In genomic region chrX:71095033-71095432, GRCh38 we compare ENCODE assay signal across 8 cellular contexts. TPM values are rescaled to one million over a fixed set of nuclear protein-coding genes. Genes with fewer than 3 reads are reported as not detected.
A peak's percentile ranks its signal among the peaks of the same experiment; 100 is the strongest.
DNase-seq lines count a peak whose midpoint lies in the region; ATAC-seq and TF ChIP-seq lines count a peak whose summit lies in the region.

No MANE protein-coding gene starts in this region.

- DNase-seq in CD4-positive, CD25-positive, alpha-beta regulatory T cell, result no peak
- DNase-seq in coronary artery (ENCODE audit: low spot score) (no peak), COLO829 (ENCODE audit: low spot score) (no peak), ecto neural progenitor cell (ENCODE audit: low spot score) (no peak), RKO (ENCODE audit: low spot score) (no peak)

- peaks cover 7 to 48% (median 20%) of the 10 kb centered on the region in 4 donors for H3K4me1 Mint-ChIP-seq in CD4-positive, CD25-positive, alpha-beta regulatory T cell

- TF ChIP-seq CTCF in KMS-11 (conservative IDR thresholded peaks at IDR 0.05; ENCODE audit: low read depth, low read length), result no peak
- TF ChIP-seq CTCF in coronary artery (IDR thresholded peaks at IDR 0.05), result no peak
- no peak for TF ChIP-seq CTCF in neural cell (IDR thresholded peaks at IDR 0.05; ENCODE audit: poor library complexity, severe bottlenecking)

- H2AFZ ChIP-seq in KMS-11 (ENCODE audit: low read depth) (peak overlapping the region; percentile 88), neural cell (ENCODE audit: low read depth, low read length) (no peak overlapping the region)

- peak overlapping the region; percentile 77 for H3K4me3 ChIP-seq in CD4-positive, CD25-positive, alpha-beta regulatory T cell (ENCODE audit: low read depth, low read length)
- H3K4me3 ChIP-seq in KMS-11 (IDR thresholded peaks at IDR 0.05; ENCODE audit: insufficient read depth, low read depth, low read length), result no peak overlapping the region
- H3K4me3 ChIP-seq in coronary artery, result peak overlapping the region; percentile 80
- peak overlapping the region; percentile 67 for H3K4me3 ChIP-seq in neural cell (ENCODE audit: low read length)

- no peaks in the 10 kb centered on the region for H3K9me2 ChIP-seq in neural cell (ENCODE audit: insufficient read depth, low read length)

- no peak overlapping the region for H3K27ac ChIP-seq in CD4-positive, CD25-positive, alpha-beta regulatory T cell (ENCODE audit: insufficient read depth, low read length, poor library complexity, severe bottlenecking)
- no peak overlapping the region for H3K27ac ChIP-seq in KMS-11
- H3K27ac ChIP-seq in coronary artery, result no peak overlapping the region
- no peak overlapping the region for H3K27ac ChIP-seq in neural cell (ENCODE audit: low read length)

- no peaks in the 10 kb centered on the region for H3K36me3 ChIP-seq in CD4-positive, CD25-positive, alpha-beta regulatory T cell (ENCODE audit: control insufficient read depth, insufficient read depth, low read length)
- H3K36me3 ChIP-seq in KMS-11 (ENCODE audit: insufficient read depth) (no peaks in the 10 kb centered on the region), neural cell (ENCODE audit: insufficient read depth, low read length) (no peaks in the 10 kb centered on the region)

- no peaks in the 10 kb centered on the region for H3K79me2 ChIP-seq in KMS-11 (ENCODE audit: insufficient read depth, low read depth)
- no peaks in the 10 kb centered on the region for H3K79me2 ChIP-seq in neural cell (replicated peaks; ENCODE audit: insufficient read depth, low read length)

- peak overlapping the region; percentile 78 for H3K4me2 ChIP-seq in KMS-11
- H3K4me2 ChIP-seq in neural cell (ENCODE audit: low read length), result no peak overlapping the region

- no peaks in the 10 kb centered on the region for H3K9me3 ChIP-seq in CD4-positive, CD25-positive, alpha-beta regulatory T cell (ENCODE audit: control insufficient read depth in 2 of 2, low read length in 2 of 2)
- H3K9me3 ChIP-seq in neural cell (ENCODE audit: low read length), result no peaks in the 10 kb centered on the region

- peak overlapping the region; percentile 80 to 97 (median 89) for H3K27ac Mint-ChIP-seq in CD4-positive, CD25-positive, alpha-beta regulatory T cell

- H3K27me3 ChIP-seq in CD4-positive, CD25-positive, alpha-beta regulatory T cell (ENCODE audit: control insufficient read depth, insufficient read depth, low read length), result no peaks in the 10 kb centered on the region
- H3K27me3 ChIP-seq in KMS-11 (ENCODE audit: insufficient read depth, low read depth) (no peaks in the 10 kb centered on the region), neural cell (ENCODE audit: insufficient read depth, low read depth, low read length) (peaks cover 7% of the 10 kb centered on the region)

- TF ChIP-seq EP300 in neural cell (conservative IDR thresholded peaks at IDR 0.05; ENCODE audit: poor library complexity, severe bottlenecking), result no peak

- H3K9ac ChIP-seq in KMS-11 (peak overlapping the region; percentile 64; the same call in 1 of the 2 replicates), neural cell (ENCODE audit: low read length) (no peak overlapping the region)

- H4K20me1 ChIP-seq in KMS-11 (ENCODE audit: insufficient read depth) (no peaks in the 10 kb centered on the region), neural cell (ENCODE audit: insufficient read depth) (no peaks in the 10 kb centered on the region)

- H3K9me3 Mint-ChIP-seq in CD4-positive, CD25-positive, alpha-beta regulatory T cell, result peaks cover 0 to 2% (median 0%) of the 10 kb centered on the region in 7 donors

- peaks cover 4% of the 10 kb centered on the region for H3K36me3 Mint-ChIP-seq in CD4-positive, CD25-positive, alpha-beta regulatory T cell

- H3K4me1 ChIP-seq in CD4-positive, CD25-positive, alpha-beta regulatory T cell (ENCODE audit: control insufficient read depth, insufficient read depth, low read length, poor library complexity, severe bottlenecking), result peaks cover 32% of the 10 kb centered on the region
- peaks cover 18% of the 10 kb centered on the region for H3K4me1 ChIP-seq in KMS-11 (ENCODE audit: low read depth, poor library complexity, severe bottlenecking)

- H3K4me3 Mint-ChIP-seq in CD4-positive, CD25-positive, alpha-beta regulatory T cell, result peak overlapping the region; percentile 91 to 96 (median 93)

- no peaks in the 10 kb centered on the region for H3K27me3 Mint-ChIP-seq in CD4-positive, CD25-positive, alpha-beta regulatory T cell

- no peak for TF ChIP-seq RAD21 in neural cell (conservative IDR thresholded peaks at IDR 0.05)

- no peak for ATAC-seq in CD4-positive, CD25-positive, alpha-beta regulatory T cell (ENCODE audit: low read depth in 2 of 2)
- ATAC-seq in GM18909 (IDR thresholded peaks at IDR 0.05; ENCODE audit: poor library complexity, unreplicated experiment), result no peak

- H3F3A ChIP-seq in neural cell (ENCODE audit: insufficient read depth, low read length, poor library complexity, severe bottlenecking), result no peaks in the 10 kb centered on the region

TF ChIP-seq in neural cell, 6 proteins besides CTCF, POLR2A, EP300 and RAD21:
- TF ChIP-seq MXI1 (conservative IDR thresholded peaks at IDR 0.05; ENCODE audit: poor library complexity, severe bottlenecking), result no peak
- TF ChIP-seq EZH2 (IDR thresholded peaks at IDR 0.05; ENCODE audit: borderline replicate concordance, insufficient read depth, low read length, poor library complexity, severe bottlenecking), result no peak
- TF ChIP-seq POLR2AphosphoS5 (IDR thresholded peaks at IDR 0.05), result no peak
- TF ChIP-seq, protein P1, sequence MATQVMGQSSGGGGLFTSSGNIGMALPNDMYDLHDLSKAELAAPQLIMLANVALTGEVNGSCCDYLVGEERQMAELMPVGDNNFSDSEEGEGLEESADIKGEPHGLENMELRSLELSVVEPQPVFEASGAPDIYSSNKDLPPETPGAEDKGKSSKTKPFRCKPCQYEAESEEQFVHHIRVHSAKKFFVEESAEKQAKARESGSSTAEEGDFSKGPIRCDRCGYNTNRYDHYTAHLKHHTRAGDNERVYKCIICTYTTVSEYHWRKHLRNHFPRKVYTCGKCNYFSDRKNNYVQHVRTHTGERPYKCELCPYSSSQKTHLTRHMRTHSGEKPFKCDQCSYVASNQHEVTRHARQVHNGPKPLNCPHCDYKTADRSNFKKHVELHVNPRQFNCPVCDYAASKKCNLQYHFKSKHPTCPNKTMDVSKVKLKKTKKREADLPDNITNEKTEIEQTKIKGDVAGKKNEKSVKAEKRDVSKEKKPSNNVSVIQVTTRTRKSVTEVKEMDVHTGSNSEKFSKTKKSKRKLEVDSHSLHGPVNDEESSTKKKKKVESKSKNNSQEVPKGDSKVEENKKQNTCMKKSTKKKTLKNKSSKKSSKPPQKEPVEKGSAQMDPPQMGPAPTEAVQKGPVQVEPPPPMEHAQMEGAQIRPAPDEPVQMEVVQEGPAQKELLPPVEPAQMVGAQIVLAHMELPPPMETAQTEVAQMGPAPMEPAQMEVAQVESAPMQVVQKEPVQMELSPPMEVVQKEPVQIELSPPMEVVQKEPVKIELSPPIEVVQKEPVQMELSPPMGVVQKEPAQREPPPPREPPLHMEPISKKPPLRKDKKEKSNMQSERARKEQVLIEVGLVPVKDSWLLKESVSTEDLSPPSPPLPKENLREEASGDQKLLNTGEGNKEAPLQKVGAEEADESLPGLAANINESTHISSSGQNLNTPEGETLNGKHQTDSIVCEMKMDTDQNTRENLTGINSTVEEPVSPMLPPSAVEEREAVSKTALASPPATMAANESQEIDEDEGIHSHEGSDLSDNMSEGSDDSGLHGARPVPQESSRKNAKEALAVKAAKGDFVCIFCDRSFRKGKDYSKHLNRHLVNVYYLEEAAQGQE (IDR thresholded peaks at IDR 0.05; ENCODE audit: borderline replicate concordance), result no peak
- no peak for TF ChIP-seq TAF1 (IDR thresholded peaks at IDR 0.05; ENCODE audit: low read depth)
- TF ChIP-seq SMC3 (conservative IDR thresholded peaks at IDR 0.05; ENCODE audit: poor library complexity), result no peak

RNA-seq across cellular contexts. Expression of gene FOXO4, which starts 0.6 kb away (rescaled TPM):
- total RNA-seq in CD4-positive, CD25-positive, alpha-beta regulatory T cell, result 49.9 TPM
- polyA plus RNA-seq in CD4-positive, CD25-positive, alpha-beta regulatory T cell, result 1 to 10 TPM; 1.8 to 3.3 (median 2.5) TPM
- polyA plus RNA-seq in neural cell, result 1.9 and 3.1 TPM in 2 replicates
- polyA minus RNA-seq in neural cell, result 1.2 and 1.4 TPM in 2 replicates

RNA-seq across cellular contexts. Expression of gene CXorf65, which starts 11.5 kb away (rescaled TPM):
- total RNA-seq in CD4-positive, CD25-positive, alpha-beta regulatory T cell, result 81.0 TPM
- 1 to 10 TPM; 1.6 to 4.3 (median 3.2) TPM for polyA plus RNA-seq in CD4-positive, CD25-positive, alpha-beta regulatory T cell
- polyA plus RNA-seq in neural cell, result not detected in 2 replicates
- polyA minus RNA-seq in neural cell, result not detected in 2 replicates

RNA-seq across cellular contexts. Expression of gene IL2RG, which starts 16.3 kb away (rescaled TPM):
- total RNA-seq in CD4-positive, CD25-positive, alpha-beta regulatory T cell, result 504 TPM
- polyA plus RNA-seq in CD4-positive, CD25-positive, alpha-beta regulatory T cell, result 1,000 to 10,000 TPM in 3 of 4 donors, 100 to 1,000 TPM in 1; 997 to 1,278 (median 1,072) TPM
- polyA plus RNA-seq in neural cell, result not detected in 2 replicates
- polyA minus RNA-seq in neural cell, result not detected in 2 replicates

RNA-seq across cellular contexts. Expression of gene MED12, which starts 23.4 kb away (rescaled TPM):
- 83.8 TPM for total RNA-seq in CD4-positive, CD25-positive, alpha-beta regulatory T cell
- 1 to 10 TPM; 6.3 to 9.7 (median 8.2) TPM for polyA plus RNA-seq in CD4-positive, CD25-positive, alpha-beta regulatory T cell
- polyA plus RNA-seq in neural cell, result 5.6 and 28.2 TPM in 2 replicates
- polyA minus RNA-seq in neural cell, result 18.4 and 23.4 TPM in 2 replicates

RNA-seq across cellular contexts. Expression of gene SNX12, which starts 26.9 kb away (rescaled TPM):
- 29.5 TPM for total RNA-seq in CD4-positive, CD25-positive, alpha-beta regulatory T cell
- 1 to 10 TPM; 4.0 to 9.2 (median 5.8) TPM for polyA plus RNA-seq in CD4-positive, CD25-positive, alpha-beta regulatory T cell
- 71.2 and 91.9 TPM in 2 replicates for polyA plus RNA-seq in neural cell
- polyA minus RNA-seq in neural cell, result 57.3 and 58.9 TPM in 2 replicates

Comparison
In these comparisons a context has a peak if more than half of its experiments do, and no peak if none do; other contexts are left out.
1. RNA of gene IL2RG, which starts 16.3 kb away (polyA plus RNA-seq): 997 to 1,278 TPM in CD4-positive, CD25-positive, alpha-beta regulatory T cell; not detected in neural cell; every median in the first group is over 100 times any median in the second.